ENCODE assay signal across 9 cellular contexts in genomic region chr6:142746524-142746923, GRCh38.
DNase-seq lines count a peak whose midpoint lies in the region; ATAC-seq and TF ChIP-seq lines count a peak whose summit lies in the region.
"Had no signal": no experiment of that assay in that cellular context is flagged by ENCODE, and none has a peak within 500 bp of the region (broad histone marks: within the 10 kb centered on the region; RNA-seq: fewer than 3 reads in every experiment).

No MANE protein-coding gene starts in this region.

- H3K27me3 ChIP-seq in RWPE2 (ENCODE audit: insufficient read depth, poor library complexity, severe bottlenecking) (no peaks in the 10 kb centered on the region), suprapubic skin (no peaks in the 10 kb centered on the region)

- H3K9me3 ChIP-seq in RWPE2 (ENCODE audit: severe bottlenecking) (no peaks in the 10 kb centered on the region), suprapubic skin (no peaks in the 10 kb centered on the region)

- H3K27me3 Mint-ChIP-seq in naive B cell: no peaks in the 10 kb centered on the region

- H3K36me3 Mint-ChIP-seq in naive B cell: no peaks in the 10 kb centered on the region

- ATAC-seq in GM21786 (IDR thresholded peaks at IDR 0.05; ENCODE audit: unreplicated experiment) (peak; percentile 63), RWPE2 (ENCODE audit: low read depth) (peak; percentile 46; the same call in 1 of the 3 replicates), naive B cell (ENCODE audit: low read depth in 2 of 2) (peak; percentile 70 to 82)

- 93% methylated on average over 2 of the region's 2 CpGs for WGBS in suprapubic skin

- POLR2A ChIA-PET in GM10248 (lab: Yijun Ruan, JAX): no interaction called here

- H3K27ac ChIP-seq in RWPE2 (ENCODE audit: poor library complexity, severe bottlenecking): no peak overlapping the region
- H3K27ac ChIP-seq in suprapubic skin: no peak overlapping the region

- H3K4me1 ChIP-seq in RWPE2 (ENCODE audit: insufficient read depth, poor library complexity, severe bottlenecking): no peaks in the 10 kb centered on the region
- no peaks in the 10 kb centered on the region for H3K4me1 ChIP-seq in suprapubic skin

- H3K4me1 Mint-ChIP-seq in naive B cell: peaks cover 9 to 15% (median 10%) of the 10 kb centered on the region in 3 donors

- peaks cover 0 to 1% (median 0%) of the 10 kb centered on the region in 7 donors for H3K9me3 Mint-ChIP-seq in naive B cell
- H3K9me3 Mint-ChIP-seq: T-helper 1 cell treated with Interleukin-12 subunit alpha and Interleukin-12 subunit beta and Interleukin-4 antibody, amounts not matched to agents 30 μg/mL and 1 μg/mL, for 36 hours had no signal

- CTCF ChIA-PET in GM10248 (lab: Yijun Ruan, JAX): interaction anchor here (1.0 to 5.6 kb wide), 11 partner anchors 9 to 681 kb away, joined by 3 to 33 read pairs (median 3); no protein-coding TSS in a partner anchor

- H3K36me3 ChIP-seq in RWPE2 (ENCODE audit: low read depth) (no peaks in the 10 kb centered on the region), suprapubic skin (no peaks in the 10 kb centered on the region)

- H3K4me3 ChIP-seq in RWPE2 (ENCODE audit: severe bottlenecking) (no peak overlapping the region), suprapubic skin (no peak overlapping the region)

- TF ChIP-seq POLR2A in suprapubic skin (IDR thresholded peaks at IDR 0.05): no peak

- no peak for TF ChIP-seq EP300 in suprapubic skin (IDR thresholded peaks at IDR 0.05)

- peak; percentile 19 for TF ChIP-seq CTCF in GM10248 (IDR thresholded peaks at IDR 0.05; ENCODE audit: control extremely low read depth, extremely low read depth, low read depth, missing control alignments)
- TF ChIP-seq CTCF in RWPE2 (IDR thresholded peaks at IDR 0.05; ENCODE audit: poor library complexity, severe bottlenecking): peak; percentile 35
- no peak for TF ChIP-seq CTCF in suprapubic skin (IDR thresholded peaks at IDR 0.05)

- DNase-seq in GM10248 (ENCODE audit: extremely low spot score): peak; percentile 33
- no peak for DNase-seq in RWPE2 (ENCODE audit: low spot score)
- DNase-seq in effector CD4-positive, alpha-beta T cell: peak; percentile 17
- peak; percentile 36 for DNase-seq in naive B cell
- no peak for DNase-seq in suprapubic skin (ENCODE audit: low spot score in 2 of 2)
- no peak for DNase-seq in NCI-H2227 treated with DMSO at 0.1 percent for 48 hours (lab: John Stamatoyannopoulos, UW)
- no peak for DNase-seq in kidney glomerular epithelial cell (lab: John Stamatoyannopoulos, UW)

- H3K27ac Mint-ChIP-seq in naive B cell: peak overlapping the region in 1 of 6 donors; percentile 49
- H3K27ac Mint-ChIP-seq: T-helper 1 cell treated with Interleukin-12 subunit alpha and Interleukin-12 subunit beta and Interleukin-4 antibody, amounts not matched to agents 30 μg/mL and 1 μg/mL, for 36 hours had no signal

- H3K4me3 Mint-ChIP-seq in naive B cell: no peak overlapping the region
- H3K4me3 Mint-ChIP-seq: T-helper 1 cell treated with Interleukin-12 subunit alpha and Interleukin-12 subunit beta and Interleukin-4 antibody, amounts not matched to agents 30 μg/mL and 1 μg/mL, for 36 hours had no signal

Comparison
In these comparisons a context has a peak if more than half of its experiments do, and no peak if none do; other contexts are left out.
1. DNase-seq: peak in GM10248 (single experiment), effector CD4-positive, alpha-beta T cell (single experiment) and naive B cell (single experiment); none in RWPE2 (single experiment), suprapubic skin (0 of 2), NCI-H2227 treated with DMSO at 0.1 percent for 48 hours (single experiment) and kidney glomerular epithelial cell (single experiment).
2. CTCF ChIP-seq: peak in GM10248 (single experiment) and RWPE2 (single experiment); none in suprapubic skin (0 of 2).
3. Peak in every context shown above with its lines, with median percentiles within 50 percentile points of each other: ATAC-seq.